In genomic region chr9:37943329-37944265, GRCh38 we compare ENCODE assay signal across 11 cellular contexts. TPM values are rescaled to one million over a fixed set of nuclear protein-coding genes. Genes with fewer than 3 reads are reported as not detected.
DNase-seq lines count a peak whose midpoint lies in the region; ATAC-seq and TF ChIP-seq lines count a peak whose summit lies in the region.
"Had no signal": no experiment of that assay in that cellular context is flagged by ENCODE, and none has a peak within 500 bp of the region (broad histone marks: within the 10 kb centered on the region; RNA-seq: fewer than 3 reads in every experiment).

No MANE protein-coding gene starts in this region.

- no peak overlapping the region for H3K9ac ChIP-seq in adipocyte (ENCODE audit: low read length)

- H3K36me3 ChIP-seq in adipocyte (ENCODE audit: control insufficient read depth, insufficient read depth, low read length, severe bottlenecking) (peaks cover 4% of the 10 kb centered on the region), heart left ventricle (peaks cover 0 to 33% (median 14%) of the 10 kb centered on the region in 9 donors)

- peak; percentile 28 to 48 (median 42) for ATAC-seq in heart left ventricle

- intact Hi-C loops in heart left ventricle (cut with DNase I): loop anchor here in 1 of 10 donors (5.0 kb wide), 1 partner anchor 124 kb away; the partner anchor contains the start of gene SHB

- H3K27me3 ChIP-seq in adipocyte (replicated peaks; ENCODE audit: control insufficient read depth, insufficient read depth, low read length) (no peaks in the 10 kb centered on the region), heart left ventricle (no peaks in the 10 kb centered on the region)
- H3K27me3 ChIP-seq: esophagus muscularis mucosa had no signal

- DNase-seq in ELF-1 (ENCODE audit: low read depth, low spot score) (peak; percentile 81), adipocyte (ENCODE audit: low read depth) (peak; percentile 84), heart left ventricle (peak in 3 of 5 donors; percentile 60 to 67 (median 63)), renal cortical epithelial cell (ENCODE audit: low read depth) (peak; percentile 94), T-helper 2 cell (no peak), NCI-H146 (lab: John Stamatoyannopoulos, UW) (no peak), NCI-H2107 (lab: John Stamatoyannopoulos, UW) (no peak), SIG-M5 (lab: John Stamatoyannopoulos, UW) (no peak)
- DNase-seq: NCI-H526; stimulated activated CD4-positive, alpha-beta T cell treated with anti-CD3 and anti-CD28 coated beads, Interleukin-1b, Interleukin-23, amount 100 ng/mL, for 48 hours had no signal

- H3K4me1 ChIP-seq in adipocyte (ENCODE audit: control insufficient read depth, insufficient read depth, low read length) (peaks cover 47% of the 10 kb centered on the region), heart left ventricle (peaks cover 6 to 75% (median 45%) of the 10 kb centered on the region in 12 donors)

- no peak overlapping the region for H3K4me3 ChIP-seq in adipocyte (ENCODE audit: low read length)
- no peak overlapping the region for H3K4me3 ChIP-seq in heart left ventricle
- H3K4me3 ChIP-seq: esophagus muscularis mucosa had no signal

- 53 to 63% (median 60%) methylated on average over 12 of the region's 12 CpGs for WGBS in heart left ventricle, 4 donors

- TF ChIP-seq POLR2A in heart left ventricle (IDR thresholded peaks at IDR 0.05): no peak

- H3K9me3 ChIP-seq in adipocyte (ENCODE audit: control insufficient read depth, low read length): no peaks in the 10 kb centered on the region
- no peaks in the 10 kb centered on the region for H3K9me3 ChIP-seq in heart left ventricle
- H3K9me3 ChIP-seq: esophagus muscularis mucosa had no signal

- H3K27ac ChIP-seq in heart left ventricle: peak overlapping the region in 5 of 12 donors; percentile 5 to 45 (median 30)

- no peak for TF ChIP-seq CTCF in heart left ventricle (IDR thresholded peaks at IDR 0.05)

RNA-seq across cellular contexts. Expression of gene SLC25A51, which starts 39.7 kb away (rescaled TPM):
- total RNA-seq in heart left ventricle (10 to 100 TPM; 18.9 to 27.6 (median 22.9) TPM), renal cortical epithelial cell (60.4 and 66.9 TPM in 2 replicates)
- 10 to 100 TPM in 1 of 2 donors, 1 to 10 TPM in 1; 8.6 to 16.1 TPM for polyA plus RNA-seq in heart left ventricle

Comparison
In these comparisons a context has a peak if more than half of its experiments do, and no peak if none do; other contexts are left out.
1. DNase-seq: peak in ELF-1 (single experiment), adipocyte (single experiment), heart left ventricle (3 of 5) and renal cortical epithelial cell (single experiment); none in T-helper 2 cell (0 of 5), NCI-H146 (single experiment), NCI-H2107 (single experiment) and SIG-M5 (single experiment).